In genomic region chr1:229380514-229381160, GRCh38 we compare ENCODE assay signal across 21 cellular contexts. TPM values are rescaled to one million over a fixed set of nuclear protein-coding genes. Genes with fewer than 3 reads are reported as not detected.
DNase-seq lines count a peak whose midpoint lies in the region; ATAC-seq and TF ChIP-seq lines count a peak whose summit lies in the region.
"Had no signal": no experiment of that assay in that cellular context is flagged by ENCODE, and none has a peak within 500 bp of the region (broad histone marks: within the 10 kb centered on the region; RNA-seq: fewer than 3 reads in every experiment).

No MANE protein-coding gene starts in this region.

- H3F3A ChIP-seq in neural progenitor cell (ENCODE audit: low read depth), result peaks cover 13% of the 10 kb centered on the region

- no peak overlapping the region for H3K27ac ChIP-seq in neural progenitor cell
- H3K27ac ChIP-seq: adrenal gland, gastroesophageal sphincter, suprapubic skin had no signal

- H3K27me3 ChIP-seq in neural progenitor cell, result no peaks in the 10 kb centered on the region
- H3K27me3 ChIP-seq: adrenal gland, right atrium auricular region had no signal

- H3K36me3 ChIP-seq in neural progenitor cell, result no peaks in the 10 kb centered on the region
- H3K36me3 ChIP-seq: adrenal gland, gastroesophageal sphincter, right atrium auricular region, suprapubic skin had no signal

- DNase-seq in NCI-H1417 (lab: John Stamatoyannopoulos, UW), result peak in 2 of 3 experiments; percentile 55 to 87
- no peak for DNase-seq in NCI-H1417 treated with DMSO at 0.1 percent for 48 hours (lab: John Stamatoyannopoulos, UW)
- DNase-seq in NCI-H524 (lab: John Stamatoyannopoulos, UW), result peak; percentile 56 to 90
- DNase-seq in neural progenitor cell (ENCODE audit: low spot score), result no peak
- no peak for DNase-seq in activated T-cell treated with anti-CD3 and anti-CD28 coated beads for 4 hours
- no peak for DNase-seq in HuH-7.5 (ENCODE audit: low spot score)
- DNase-seq in T-helper 17 cell, result no peak
- DNase-seq: activated CD4-positive, alpha-beta T cell treated with anti-CD3 and anti-CD28 coated beads, Interleukin-2, amount 50 U/mL, for 1 hour; activated T-cell treated with anti-CD3 and anti-CD28 coated beads, Interleukin-2, amount 50 U/mL, for 48 hours; CD8-positive, alpha-beta T cell; GDM1; immature natural killer cell; mammary epithelial cell; NCI-H1048; nephron progenitor cell; T1000 had no signal

- no peaks in the 10 kb centered on the region for H3K9me3 ChIP-seq in neural progenitor cell (ENCODE audit: low read depth)
- H3K9me3 ChIP-seq in T-helper 17 cell (ENCODE audit: control insufficient read depth, low read length, poor library complexity, severe bottlenecking), result no peaks in the 10 kb centered on the region
- H3K9me3 ChIP-seq: adrenal gland, gastroesophageal sphincter, right atrium auricular region, suprapubic skin had no signal

- H3K4me3 ChIP-seq in neural progenitor cell, result no peak overlapping the region
- H3K4me3 ChIP-seq: adrenal gland, gastroesophageal sphincter, right atrium auricular region, suprapubic skin had no signal

- TF ChIP-seq CTCF in neural progenitor cell (IDR thresholded peaks at IDR 0.05), result no peak

- H3K9me3 Mint-ChIP-seq in neural progenitor cell, result no peaks in the 10 kb centered on the region
- H3K9me3 Mint-ChIP-seq: CD8-positive, alpha-beta T cell; immature natural killer cell; nephron progenitor cell had no signal

- no peaks in the 10 kb centered on the region for H3K79me2 ChIP-seq in neural progenitor cell (ENCODE audit: low read depth)

- H3K27me3 Mint-ChIP-seq in neural progenitor cell (ENCODE audit: insufficient read depth, low read depth) (peaks cover 6% of the 10 kb centered on the region), T-helper 17 cell (peaks cover 38% of the 10 kb centered on the region)

- H4K20me1 ChIP-seq in neural progenitor cell (ENCODE audit: low read depth), result no peaks in the 10 kb centered on the region

- H3K4me1 Mint-ChIP-seq in neural progenitor cell (peaks cover 17% of the 10 kb centered on the region), T-helper 17 cell (no peaks in the 10 kb centered on the region)
- H3K4me1 Mint-ChIP-seq: immature natural killer cell had no signal

- no peak overlapping the region for H3K4me2 ChIP-seq in neural progenitor cell

- ATAC-seq in HG03175 (IDR thresholded peaks at IDR 0.05; ENCODE audit: unreplicated experiment), result peak; percentile 71
- no peak for ATAC-seq in T-helper 17 cell
- ATAC-seq: CD8-positive, alpha-beta T cell; gastroesophageal sphincter had no signal

- no peak overlapping the region for H3K4me3 Mint-ChIP-seq in neural progenitor cell
- H3K4me3 Mint-ChIP-seq in T-helper 17 cell, result no peak overlapping the region
- H3K4me3 Mint-ChIP-seq: CD8-positive, alpha-beta T cell; immature natural killer cell; nephron progenitor cell had no signal

- H3K9ac ChIP-seq in neural progenitor cell, result no peak overlapping the region

- H3K4me1 ChIP-seq in neural progenitor cell, result peaks cover 26% of the 10 kb centered on the region
- H3K4me1 ChIP-seq: adrenal gland, gastroesophageal sphincter, right atrium auricular region, suprapubic skin had no signal

- peak overlapping the region; percentile 55 for H2AFZ ChIP-seq in neural progenitor cell (replicated peaks)

- no peaks in the 10 kb centered on the region for H3K36me3 Mint-ChIP-seq in neural progenitor cell
- H3K36me3 Mint-ChIP-seq in T-helper 17 cell (ENCODE audit: low read depth), result no peaks in the 10 kb centered on the region
- H3K36me3 Mint-ChIP-seq: CD8-positive, alpha-beta T cell; immature natural killer cell had no signal

- H3K27ac Mint-ChIP-seq in neural progenitor cell, result no peak overlapping the region
- no peak overlapping the region for H3K27ac Mint-ChIP-seq in T-helper 17 cell
- H3K27ac Mint-ChIP-seq: CD8-positive, alpha-beta T cell; immature natural killer cell had no signal

RNA-seq across cellular contexts. Expression of gene CCSAP, which starts 37.8 kb away (rescaled TPM):
- total RNA-seq in neural progenitor cell (ENCODE audit: low replicate concordance) (19.6 and 34.4 TPM in 2 replicates), T-helper 17 cell (10 to 100 TPM; 29.0 to 33.1 TPM)

RNA-seq across cellular contexts. Expression of gene ACTA1, which starts 53.3 kb away (rescaled TPM):
- total RNA-seq in neural progenitor cell (ENCODE audit: low replicate concordance), result 1.2 and 2.6 TPM in 2 replicates
- not detected for total RNA-seq in T-helper 17 cell
- total RNA-seq: CD8-positive, alpha-beta T cell had no signal

Comparison
In these comparisons a context has a peak if more than half of its experiments do, and no peak if none do; other contexts are left out.
1. DNase-seq: peak in NCI-H1417 (2 of 3) and NCI-H524 (2 of 2); none in NCI-H1417 treated with DMSO at 0.1 percent for 48 hours (single experiment), neural progenitor cell (single experiment), activated T-cell treated with anti-CD3 and anti-CD28 coated beads for 4 hours (single experiment), HuH-7.5 (single experiment) and T-helper 17 cell (0 of 3).